In genomic region chr10:13294784-13295183, GRCh38 we compare ENCODE assay signal across 34 cellular contexts.
"Had no signal": no experiment of that assay in that cellular context is flagged by ENCODE, and none has a peak within 500 bp of the region (broad histone marks: within the 10 kb centered on the region; RNA-seq: fewer than 3 reads in every experiment).

No MANE protein-coding gene starts in this region.

- ATAC-seq: activated CD8-positive, alpha-beta T cell treated with anti-CD3 and anti-CD28 coated beads for 36 hours; activated naive CD4-positive, alpha-beta T cell treated with anti-CD3 and anti-CD28 coated beads, Interleukin-2, amount 50 U/mL, for 72 hours; activated T-cell treated with anti-CD3 and anti-CD28 coated beads, Interleukin-2, amount 50 U/mL, for 4 hours; activated T-cell treated with anti-CD3 and anti-CD28 coated beads, Interleukin-2, amount 50 U/mL, for 72 hours; activated T-helper 17 cell treated with anti-CD3 and anti-CD28 coated beads, Interleukin-2, amount 50 U/mL, for 72 hours; body of pancreas had no signal

- H3K36me3 ChIP-seq: brain microvascular endothelial cell, breast epithelium had no signal

- FAIRE-seq: astrocyte, TTC549 had no signal

- H3K4me3 ChIP-seq: adrenal gland, body of pancreas, breast epithelium had no signal

- H3K27me3 ChIP-seq: adrenal gland, body of pancreas, brain microvascular endothelial cell, breast epithelium had no signal

- DNase-seq: activated B cell treated with CpG ODN at 0.5 μM for 24 hours; activated CD4-positive, alpha-beta memory T cell treated with anti-CD3 and anti-CD28 coated beads for 36 hours; activated CD4-positive, alpha-beta T cell treated with anti-CD3 and anti-CD28 coated beads for 4 hours; activated CD4-positive, alpha-beta T cell treated with anti-CD3 and anti-CD28 coated beads, Interleukin-2, amount 10 ng/mL, durations not matched to agents 24 days and 14 days; activated CD4-positive, alpha-beta T cell treated with anti-CD3 and anti-CD28 coated beads, Interleukin-2, amount 50 U/mL, for 1 hour; activated CD4-positive, alpha-beta T cell treated with anti-CD3 and anti-CD28 coated beads, Interleukin-2, amount 50 U/mL, for 4 hours; activated CD4-positive, CD25-positive, alpha-beta regulatory T cell treated with anti-CD3 and anti-CD28 coated beads, Interleukin-2, amount 50 U/mL, for 72 hours; activated CD8-positive, alpha-beta memory T cell treated with anti-CD3 and anti-CD28 coated beads, Interleukin-2, amount 50 U/mL, for 4 hours; activated CD8-positive, alpha-beta T cell treated with anti-CD3 and anti-CD28 coated beads for 36 hours; activated effector memory CD4-positive, alpha-beta T cell treated with anti-CD3 and anti-CD28 coated beads, Interleukin-2, amount 50 U/mL, for 16 hours; activated gamma-delta T cell treated with Interleukin-2 at 50 U/mL for 16 hours; activated naive CD4-positive, alpha-beta T cell; activated naive CD4-positive, alpha-beta T cell treated with anti-CD3 and anti-CD28 coated beads for 36 hours; activated naive CD4-positive, alpha-beta T cell treated with anti-CD3 and anti-CD28 coated beads, Interleukin-2, amount 50 U/mL, for 16 hours; activated naive CD8-positive, alpha-beta T cell treated with anti-CD3 and anti-CD28 coated beads for 36 hours; activated T-cell treated with anti-CD3 and anti-CD28 coated beads for 4 hours; activated T-cell treated with anti-CD3 and anti-CD28 coated beads, Interleukin-2, amount 50 U/mL, for 1 hour; activated T-cell treated with anti-CD3 and anti-CD28 coated beads, Interleukin-2, amount 50 U/mL, for 4 hours; activated T-cell treated with anti-CD3 and anti-CD28 coated beads, Interleukin-2, amount 50 U/mL, for 72 hours; adrenal gland; amniotic stem cell; aorta; body of pancreas; brain microvascular endothelial cell; central memory CD4-positive, alpha-beta T cell; T-helper 1 cell; T-helper 2 cell; T-helper 9 cell had no signal

- H3K27ac ChIP-seq: adrenal gland, body of pancreas, brain microvascular endothelial cell, breast epithelium, VCaP had no signal

- H3K4me1 ChIP-seq: adrenal gland, breast epithelium had no signal

- H3K9me3 ChIP-seq: adrenal gland, body of pancreas, breast epithelium had no signal
